In genomic region chr2:221142341-221142740, GRCh38 we compare ENCODE assay signal across 7 cellular contexts.
"Had no signal": no experiment of that assay in that cellular context is flagged by ENCODE, and none has a peak within 500 bp of the region (broad histone marks: within the 10 kb centered on the region; RNA-seq: fewer than 3 reads in every experiment).

No MANE protein-coding gene starts in this region.

- H3K9me3 ChIP-seq: HAP-1 had no signal

- DNase-seq: GM23248, GOT3, H7, HFFc6, IMR-90 had no signal

- H3K4me1 ChIP-seq: HAP-1 had no signal

- H3K27ac ChIP-seq: GM23248 had no signal

- H2AFZ ChIP-seq: GM23248 had no signal

- ATAC-seq: HCT116 had no signal

- H3K9ac ChIP-seq: GM23248 had no signal

- H3K4me3 ChIP-seq: GM23248, HAP-1 had no signal

- H3K36me3 ChIP-seq: HAP-1 had no signal
